In genomic region chr14:81264011-81264410, GRCh38 we compare ENCODE assay signal across 1 cellular context.
TF ChIP-seq lines count a peak whose summit lies in the region.

No MANE protein-coding gene starts in this region.

TF ChIP-seq in GM23338, 12 proteins besides CTCF, POLR2A, EP300 and RAD21 (continued from another document):
- TF ChIP-seq REST (IDR thresholded peaks at IDR 0.05; ENCODE audit: unreplicated experiment): no peak
